15 cellular contexts compared by ENCODE assay signal in genomic region chr16:72637306-72637705, GRCh38.
DNase-seq lines count a peak whose midpoint lies in the region; ATAC-seq, FAIRE-seq and TF ChIP-seq lines count a peak whose summit lies in the region.
"Had no signal": no experiment of that assay in that cellular context is flagged by ENCODE, and none has a peak within 500 bp of the region (broad histone marks: within the 10 kb centered on the region; RNA-seq: fewer than 3 reads in every experiment).

No MANE protein-coding gene starts in this region.

- H3K36me3 ChIP-seq in right lobe of liver: no peaks in the 10 kb centered on the region
- H3K36me3 ChIP-seq: left lung, upper lobe of right lung had no signal

- FAIRE-seq in D721Med (lab: Jason Lieb, UNC): no peak
- FAIRE-seq: K562 had no signal

- intact Hi-C loops in right lobe of liver (cut with DNase I): no loop called here

- H3K9me3 ChIP-seq in right lobe of liver: peaks cover 2 to 14% (median 6%) of the 10 kb centered on the region in 4 donors

- no peaks in the 10 kb centered on the region for H3K4me1 ChIP-seq in right lobe of liver
- H3K4me1 ChIP-seq: left lung, upper lobe of right lung had no signal

- H3K27ac ChIP-seq in right lobe of liver: no peak overlapping the region
- H3K27ac ChIP-seq in coronary artery: no peak overlapping the region
- H3K27ac ChIP-seq: left lung, upper lobe of right lung had no signal

- in situ Hi-C loops in ACHN (cut with HindIII; ENCODE audit: low pct_ligation_motif_present, low pct_unique_long_range_greater_than_20kb, low sequenced_read_pairs): no loop called here

- DNase-seq in ACHN (peak; percentile 84), HS-5 (ENCODE audit: low read depth) (peak; percentile 83), astrocyte of the hippocampus (ENCODE audit: low read depth, low spot score) (peak; percentile 73), hepatic stellate cell (ENCODE audit: low spot score) (peak; percentile 22), right lobe of liver (no peak), D721Med (ENCODE audit: insufficient read length, low spot score) (no peak), coronary artery (ENCODE audit: low spot score) (no peak)
- DNase-seq: caudate nucleus; DND-41; left lung; NCI-H2081 treated with DMSO at 0.1 percent for 48 hours; stimulated activated CD4-positive, alpha-beta T cell treated with anti-CD3 and anti-CD28 coated beads, Interleukin-15, amount 100 ng/mL, for 24 hours; upper lobe of right lung had no signal

- TF ChIP-seq POLR2A in right lobe of liver (IDR thresholded peaks at IDR 0.05): no peak

- no peak for TF ChIP-seq CTCF in right lobe of liver (IDR thresholded peaks at IDR 0.05)
- TF ChIP-seq CTCF in D721Med (IDR thresholded peaks at IDR 0.05; ENCODE audit: insufficient read depth, missing control alignments): no peak
- no peak for TF ChIP-seq CTCF in coronary artery (IDR thresholded peaks at IDR 0.05)

- H3K27me3 ChIP-seq in right lobe of liver: no peaks in the 10 kb centered on the region
- H3K27me3 ChIP-seq: left lung, upper lobe of right lung had no signal

- 50% methylated on average over 1 of the region's 1 CpG for WGBS in right lobe of liver (ENCODE audit: insufficient coverage, low coverage, low lambda C conversion rate, missing lambda C conversion rate)

- ATAC-seq in GM21619 (IDR thresholded peaks at IDR 0.05; ENCODE audit: unreplicated experiment) (no peak), right lobe of liver (no peak)
- ATAC-seq: K562, left lung, upper lobe of right lung had no signal

- H3K4me3 ChIP-seq in right lobe of liver (no peak overlapping the region), coronary artery (no peak overlapping the region)
- H3K4me3 ChIP-seq: K562, left lung, upper lobe of right lung had no signal

Comparison
In these comparisons a context has a peak if more than half of its experiments do, and no peak if none do; other contexts are left out.
1. DNase-seq: peak in ACHN (single experiment), HS-5 (single experiment), astrocyte of the hippocampus (single experiment) and hepatic stellate cell (single experiment); none in right lobe of liver (0 of 3), D721Med (single experiment) and coronary artery (single experiment).